ENCODE assay signal across 25 cellular contexts in the genomic region with DNA sequence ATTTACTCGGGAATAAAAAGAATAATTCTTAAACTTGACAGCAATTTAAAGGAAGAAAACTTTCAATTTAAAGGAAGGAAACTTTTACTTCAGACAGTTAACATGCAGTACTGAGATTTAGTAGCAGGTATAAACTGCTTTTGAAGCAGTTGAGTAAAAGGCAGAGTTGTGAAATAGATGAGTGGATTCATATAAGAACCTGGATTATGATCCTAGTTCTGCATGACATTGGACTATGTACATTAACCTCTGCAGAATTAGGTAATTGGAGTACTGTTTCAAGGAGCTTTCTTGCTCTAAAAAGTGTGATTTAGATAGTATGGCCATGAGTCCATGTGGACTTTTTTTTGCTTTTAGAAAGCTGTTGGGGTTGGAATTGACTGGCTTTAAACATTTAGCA. TPM values are rescaled to one million over a fixed set of nuclear protein-coding genes. Genes with fewer than 3 reads are reported as not detected.
A peak's percentile ranks its signal among the peaks of the same experiment; 100 is the strongest.
DNase-seq lines count a peak whose midpoint lies in the region; ATAC-seq, FAIRE-seq and TF ChIP-seq lines count a peak whose summit lies in the region.
"Had no signal": no experiment of that assay in that cellular context is flagged by ENCODE, and none has a peak within 500 bp of the region (broad histone marks: within the 10 kb centered on the region; RNA-seq: fewer than 3 reads in every experiment).

No MANE protein-coding gene starts in this region.

- peaks cover 37% of the 10 kb centered on the region for H3K36me3 Mint-ChIP-seq in activated CD4-positive, alpha-beta T cell treated with anti-CD3 and anti-CD28 coated beads for 36 hours (ENCODE audit: low read depth)
- peaks cover 55% of the 10 kb centered on the region for H3K36me3 Mint-ChIP-seq in effector memory CD8-positive, alpha-beta T cell (ENCODE audit: insufficient read depth)

- peak overlapping the region; percentile 3 for H3K27ac Mint-ChIP-seq in activated CD4-positive, alpha-beta T cell treated with anti-CD3 and anti-CD28 coated beads for 36 hours
- H3K27ac Mint-ChIP-seq in effector memory CD8-positive, alpha-beta T cell, result peak overlapping the region; percentile 28 to 65
- H3K27ac Mint-ChIP-seq: nephron progenitor cell had no signal

- no peak overlapping the region for H2BK20ac ChIP-seq in IMR-90 (ENCODE audit: low read depth, low read length)

- H3K56ac ChIP-seq in IMR-90 (ENCODE audit: extremely low read depth, insufficient read depth, low read length), result no peak overlapping the region

- POLR2A ChIA-PET in activated CD4-positive, alpha-beta T cell treated with anti-CD3 and anti-CD28 coated beads for 36 hours (lab: Charles Lee), result no interaction called here
- POLR2A ChIA-PET in IMR-90 (lab: Charles Lee; ENCODE audit: unreplicated experiment), result no interaction called here

- peaks cover 21% of the 10 kb centered on the region for H3K9me1 ChIP-seq in IMR-90 (ENCODE audit: insufficient read depth, low read length)

- no TSS peak for BruUV-seq in IMR-90 (replicated peaks; lab: Mats Ljungman, UMichigan)

- no peaks in the 10 kb centered on the region for H3K27me3 ChIP-seq in IMR-90 (ENCODE audit: control insufficient read depth, insufficient read depth, low read length)
- H3K27me3 ChIP-seq: BLaER1 had no signal

- no peak for DNase-seq in activated CD4-positive, alpha-beta T cell treated with anti-CD3 and anti-CD28 coated beads for 36 hours
- DNase-seq in activated CD4-positive, alpha-beta T cell treated with anti-CD3 and anti-CD28 coated beads, Interleukin-2, amount 50 U/mL, for 1 hour, result no peak
- DNase-seq in IMR-90, result no peak
- no peak for DNase-seq in effector memory CD8-positive, alpha-beta T cell
- DNase-seq in mucosa of descending colon, result no peak
- DNase-seq in midbrain (lab: John Stamatoyannopoulos, UW), result no peak
- DNase-seq in GM19239 (ENCODE audit: insufficient read length, low spot score), result no peak
- no peak for DNase-seq in NCI-H526 treated with DMSO at 0.1 percent for 48 hours (lab: John Stamatoyannopoulos, UW)
- DNase-seq: activated CD4-positive, alpha-beta T cell treated with anti-CD3 and anti-CD28 coated beads for 1 hour; central memory CD4-positive, alpha-beta T cell; DMS 273 treated with DMSO at 0.1 percent for 48 hours; effector CD4-positive, alpha-beta T cell; GDM1; hippocampal formation; KBM-7; kidney; mesendoderm; NCI-H1048; NCI-H2081; nephron progenitor cell; OCI-M1; stimulated activated CD4-positive, alpha-beta T cell treated with anti-CD3 and anti-CD28 coated beads, Interleukin-4, amount 100 ng/mL, for 24 hours; T1000 had no signal

- no peak overlapping the region for H4K8ac ChIP-seq in IMR-90 (ENCODE audit: low read depth in 2 of 2, low read length in 2 of 2)

- H3K18ac ChIP-seq in IMR-90 (ENCODE audit: low read depth, low read length), result no peak overlapping the region

- no peak overlapping the region for H2AFZ ChIP-seq in IMR-90 (replicated peaks; ENCODE audit: low read length, poor library complexity)

- peak overlapping the region; percentile 2; the same call in 1 of the 2 replicates for H3K4ac ChIP-seq in IMR-90 (ENCODE audit: low read depth, low read length)

- no peak for FAIRE-seq in GM19239 (lab: Jason Lieb, UNC)
- FAIRE-seq: kidney had no signal

- H3K27me3 Mint-ChIP-seq in activated CD4-positive, alpha-beta T cell treated with anti-CD3 and anti-CD28 coated beads for 36 hours, result no peaks in the 10 kb centered on the region
- H3K27me3 Mint-ChIP-seq in effector memory CD8-positive, alpha-beta T cell, result no peaks in the 10 kb centered on the region

- H4K91ac ChIP-seq in IMR-90 (ENCODE audit: insufficient read depth, low read depth, low read length), result no peak overlapping the region

- no peak overlapping the region for H3K4me2 ChIP-seq in IMR-90 (ENCODE audit: low read depth, low read length)
- H3K4me2 ChIP-seq: BLaER1 had no signal

- no peak overlapping the region for H3K9ac ChIP-seq in IMR-90 (ENCODE audit: low read depth, low read length)
- H3K9ac ChIP-seq: BLaER1 had no signal

- H4K5ac ChIP-seq in IMR-90 (ENCODE audit: low read depth, low read length), result no peak overlapping the region

- intact Hi-C loops in activated CD4-positive, alpha-beta T cell treated with anti-CD3 and anti-CD28 coated beads for 36 hours (cut with DNase I, micrococcal nuclease), result no loop called here
- intact Hi-C loops in IMR-90 (cut with micrococcal nuclease), result loop anchor here (10.0 kb wide), 1 partner anchor 206 kb away; no protein-coding TSS in a partner anchor
- intact Hi-C loops in mucosa of descending colon (cut with DNase I, micrococcal nuclease), result no loop called here

- ATAC-seq in activated CD4-positive, alpha-beta T cell treated with anti-CD3 and anti-CD28 coated beads for 36 hours, result no peak
- ATAC-seq in IMR-90 (ENCODE audit: low read depth) (no peak), mucosa of descending colon (peak; percentile 53)
- no peak for ATAC-seq in effector memory CD8-positive, alpha-beta T cell (replicated peaks)

- peaks cover 30% of the 10 kb centered on the region for H3K36me3 ChIP-seq in IMR-90 (ENCODE audit: control insufficient read depth, insufficient read depth, low read length)
- no peaks in the 10 kb centered on the region for H3K36me3 ChIP-seq in mucosa of descending colon (ENCODE audit: low read depth)

- CTCF ChIA-PET in activated CD4-positive, alpha-beta T cell treated with anti-CD3 and anti-CD28 coated beads for 36 hours (lab: Charles Lee), result no interaction called here
- CTCF ChIA-PET in IMR-90 (lab: Yijun Ruan, JAX), result no interaction called here

- WGBS in IMR-90 (ENCODE audit: extremely low coverage in 2 of 2, insufficient read length in 1 of 2), 2 experiments, result no CpG with 5 or more reads among the region's 1 CpG

- peaks cover 55% of the 10 kb centered on the region for H4K20me1 ChIP-seq in IMR-90 (ENCODE audit: insufficient read depth, low read length)

- H3K4me3 Mint-ChIP-seq in activated CD4-positive, alpha-beta T cell treated with anti-CD3 and anti-CD28 coated beads for 36 hours, result no peak overlapping the region
- peak overlapping the region in 1 of 2 donors; percentile 6 for H3K4me3 Mint-ChIP-seq in effector memory CD8-positive, alpha-beta T cell
- H3K4me3 Mint-ChIP-seq: nephron progenitor cell had no signal

- no peak for TF ChIP-seq RAD21 in IMR-90 (IDR thresholded peaks at IDR 0.05; ENCODE audit: low read length)

- peaks cover 67% of the 10 kb centered on the region for H3K4me1 Mint-ChIP-seq in activated CD4-positive, alpha-beta T cell treated with anti-CD3 and anti-CD28 coated beads for 36 hours
- peaks cover 45 to 49% of the 10 kb centered on the region in 2 donors for H3K4me1 Mint-ChIP-seq in effector memory CD8-positive, alpha-beta T cell (ENCODE audit: low read depth in 2 of 2)
- H3K4me1 Mint-ChIP-seq: nephron progenitor cell had no signal

- H3K14ac ChIP-seq in IMR-90 (replicated peaks; ENCODE audit: low read depth, low read length), result peak overlapping the region; percentile 54; the same call in 1 of the 2 replicates

- H2BK5ac ChIP-seq in IMR-90 (ENCODE audit: low read depth, low read length, poor library complexity, severe bottlenecking), result peak overlapping the region; percentile 55

- peaks cover 9 to 71% of the 10 kb centered on the region in 2 experiments for H3K79me1 ChIP-seq in IMR-90 (ENCODE audit: low read depth in 1 of 2, low read length in 2 of 2)

- TF ChIP-seq CTCF in IMR-90 (conservative IDR thresholded peaks at IDR 0.05; ENCODE audit: low read depth, low read length) (no peak), mucosa of descending colon (IDR thresholded peaks at IDR 0.05) (no peak)

- no peak overlapping the region for H2AK5ac ChIP-seq in IMR-90 (ENCODE audit: low read depth, low read length)

- H3K23ac ChIP-seq in IMR-90 (ENCODE audit: low read depth, low read length), result peak overlapping the region; percentile 41; the same call in 1 of the 2 replicates

- H3K9me3 ChIP-seq in IMR-90 (ENCODE audit: control insufficient read depth, insufficient read depth, low read length), result no peaks in the 10 kb centered on the region
- H3K9me3 ChIP-seq in mucosa of descending colon, result no peaks in the 10 kb centered on the region
- H3K9me3 ChIP-seq: BLaER1 had no signal

- dilution Hi-C loops in IMR-90 (cut with HindIII; ENCODE audit: low sequenced_read_pairs, unreplicated experiment), result no loop called here

- no peak overlapping the region for H3K27ac ChIP-seq in IMR-90 (ENCODE audit: insufficient read depth, low read length)
- H3K27ac ChIP-seq: 22Rv1, BLaER1 had no signal

- no peaks in the 10 kb centered on the region for H3K9me3 Mint-ChIP-seq in activated CD4-positive, alpha-beta T cell treated with anti-CD3 and anti-CD28 coated beads for 36 hours (ENCODE audit: low read depth)
- H3K9me3 Mint-ChIP-seq in effector memory CD8-positive, alpha-beta T cell, result no peaks in the 10 kb centered on the region

- H3K4me3 ChIP-seq in IMR-90 (ENCODE audit: insufficient read depth, low read depth, low read length) (no peak overlapping the region), mucosa of descending colon (no peak overlapping the region)
- H3K4me3 ChIP-seq: BLaER1 had no signal

- H2BK120ac ChIP-seq in IMR-90 (ENCODE audit: low read depth, low read length), result no peak overlapping the region

- H2AK9ac ChIP-seq in IMR-90 (replicated peaks; ENCODE audit: low read depth, low read length, poor library complexity), result no peak overlapping the region

- H3K4me1 ChIP-seq in IMR-90 (ENCODE audit: control insufficient read depth, insufficient read depth, low read length), result peaks cover 19% of the 10 kb centered on the region
- H3K4me1 ChIP-seq in mucosa of descending colon (ENCODE audit: low read depth), result peaks cover 2% of the 10 kb centered on the region

- in situ Hi-C loops in IMR-90 (cut with MboI; ENCODE audit: low sequenced_read_pairs), result no loop called here

- H2BK15ac ChIP-seq in IMR-90 (ENCODE audit: low read depth, low read length), result no peak overlapping the region

- no peak for TF ChIP-seq POLR2A in IMR-90 (IDR thresholded peaks at IDR 0.05; ENCODE audit: low read depth, low read length)

TF ChIP-seq in IMR-90, 13 proteins besides CTCF, POLR2A, EP300 and RAD21:
- peak; percentile 57; the same call in 1 of the 2 replicates for TF ChIP-seq CEBPB (IDR thresholded peaks at IDR 0.05; ENCODE audit: low read depth, low read length)
- no peak for TF ChIP-seq CHD1 (IDR thresholded peaks at IDR 0.05; ENCODE audit: low read depth, low read length)
TF ChIP-seq in IMR-90: peak in this region for 1.

RNA-seq across cellular contexts. Expression of a gene that starts 29.7 kb away (rescaled TPM):
- 100 to 1,000 TPM; 116 to 130 TPM for total RNA-seq in activated CD4-positive, alpha-beta T cell treated with anti-CD3 and anti-CD28 coated beads for 36 hours
- 225 and 230 TPM in 2 replicates for total RNA-seq in IMR-90 (2012; rRNA removed)
- 148 and 166 TPM in 2 replicates for polyA plus RNA-seq in IMR-90 (2012; rRNA removed)
- polyA plus RNA-seq in IMR-90 (2012; cell fraction: cytosol; rRNA removed), result 96.0 and 107 TPM in 2 replicates
- 278 and 358 TPM in 2 replicates for polyA plus RNA-seq in IMR-90 (2012; cell fraction: nucleus; rRNA removed; ENCODE audit: low replicate concordance)
- 100 to 1,000 TPM; 242 to 287 (median 259) TPM for total RNA-seq in mucosa of descending colon
